In genomic region chr10:84452006-84452405, GRCh38 we compare ENCODE assay signal across 19 cellular contexts.
DNase-seq lines count a peak whose midpoint lies in the region; ATAC-seq and TF ChIP-seq lines count a peak whose summit lies in the region.
"Had no signal": no experiment of that assay in that cellular context is flagged by ENCODE, and none has a peak within 500 bp of the region (broad histone marks: within the 10 kb centered on the region; RNA-seq: fewer than 3 reads in every experiment).

No MANE protein-coding gene starts in this region.

- DNase-seq in COLO829 (ENCODE audit: low spot score) (peak; percentile 24), HT1080 (ENCODE audit: low read depth) (peak; percentile 39), mesendoderm (peak; percentile 16), cardiac septum (ENCODE audit: low spot score) (no peak), transverse colon (no peak)
- DNase-seq in activated CD4-positive, alpha-beta T cell treated with anti-CD3 and anti-CD28 coated beads, Interleukin-2, amount 10 ng/mL, durations not matched to agents 24 days and 14 days: no peak
- DNase-seq: activated gamma-delta T cell treated with Interleukin-2 at 50 U/mL for 16 hours, body of pancreas, DND-41, H9, kidney glomerular epithelial cell, NCI-H1105, NCI-H446, pancreas had no signal

- no peak for TF ChIP-seq CTCF in transverse colon (IDR thresholded peaks at IDR 0.05)

- no peak for ATAC-seq in GM19455 (IDR thresholded peaks at IDR 0.05; ENCODE audit: unreplicated experiment)
- ATAC-seq: body of pancreas, pancreas, WTC11 had no signal

- no peak overlapping the region for H3K9ac ChIP-seq in mesendoderm (ENCODE audit: low read length)
- H3K9ac ChIP-seq: BLaER1 treated with 17β-estradiol and CSF1 and Interleukin-3, amounts not matched to agents 10 nM and 100 nM had no signal

- no peak overlapping the region for H3K4me3 ChIP-seq in mesendoderm (ENCODE audit: low read length)
- no peak overlapping the region for H3K4me3 ChIP-seq in transverse colon
- H3K4me3 ChIP-seq: BLaER1 treated with 17β-estradiol and CSF1 and Interleukin-3, amounts not matched to agents 10 nM and 100 nM; body of pancreas; pancreas had no signal

- H3K27me3 ChIP-seq in mesendoderm (ENCODE audit: insufficient read depth, low read length, poor library complexity) (no peaks in the 10 kb centered on the region), transverse colon (no peaks in the 10 kb centered on the region)
- H3K27me3 ChIP-seq: BLaER1 treated with 17β-estradiol and CSF1 and Interleukin-3, amounts not matched to agents 10 nM and 100 nM; body of pancreas; pancreas had no signal

- no peak overlapping the region for H2BK120ac ChIP-seq in mesendoderm (ENCODE audit: low read depth, low read length)

- no peaks in the 10 kb centered on the region for H3K79me1 ChIP-seq in mesendoderm (ENCODE audit: low read length)

- no peak overlapping the region for H3K4me2 ChIP-seq in mesendoderm (ENCODE audit: low read length)
- H3K4me2 ChIP-seq: BLaER1 treated with 17β-estradiol and CSF1 and Interleukin-3, amounts not matched to agents 10 nM and 100 nM had no signal

- H2BK15ac ChIP-seq in mesendoderm (replicated peaks; ENCODE audit: low read depth): no peak overlapping the region

- WGBS in mesendoderm (ENCODE audit: extremely low coverage, insufficient coverage, low lambda C conversion rate): no CpG with 5 or more reads among the region's 1 CpG
- 12% methylated on average over 1 of the region's 1 CpG; no CpG with 5 or more reads in 1 of the 2 donors for WGBS in transverse colon (ENCODE audit: low coverage in 1 of 2), 2 donors

- H3K23ac ChIP-seq in mesendoderm (ENCODE audit: low read length): no peak overlapping the region

- H3K9me3 Mint-ChIP-seq in activated CD4-positive, alpha-beta T cell treated with anti-CD3 and anti-CD28 coated beads, Interleukin-2, amount 10 ng/mL, durations not matched to agents 24 days and 14 days: no peaks in the 10 kb centered on the region
- H3K9me3 Mint-ChIP-seq: H9 had no signal

- no peak overlapping the region for H3K18ac ChIP-seq in mesendoderm (ENCODE audit: low read length)

- no peaks in the 10 kb centered on the region for H3K9me3 ChIP-seq in transverse colon
- H3K9me3 ChIP-seq: body of pancreas, pancreas had no signal

- H3K4me1 ChIP-seq in mesendoderm (ENCODE audit: control insufficient read depth, low read depth, low read length): no peaks in the 10 kb centered on the region
- H3K4me1 ChIP-seq in transverse colon: peaks cover 0 to 6% (median 0%) of the 10 kb centered on the region in 4 donors
- H3K4me1 ChIP-seq: BLaER1 treated with 17β-estradiol and CSF1 and Interleukin-3, amounts not matched to agents 10 nM and 100 nM; body of pancreas; pancreas had no signal

- H3K27ac ChIP-seq in cingulate gyrus (ENCODE audit: low read depth, low read length) (peak overlapping the region; percentile 61), mesendoderm (ENCODE audit: low read depth, low read length) (no peak overlapping the region), transverse colon (no peak overlapping the region)
- H3K27ac ChIP-seq: BLaER1 treated with 17β-estradiol and CSF1 and Interleukin-3, amounts not matched to agents 10 nM and 100 nM; body of pancreas; pancreas had no signal

- no peak overlapping the region for H3K56ac ChIP-seq in mesendoderm (ENCODE audit: low read length)

- TF ChIP-seq POLR2A in transverse colon (IDR thresholded peaks at IDR 0.05): no peak

- TF ChIP-seq EP300 in transverse colon (IDR thresholded peaks at IDR 0.05; ENCODE audit: low read depth): no peak

- intact Hi-C loops in cardiac septum (cut with DNase I): no loop called here
- intact Hi-C loops in activated CD4-positive, alpha-beta T cell treated with anti-CD3 and anti-CD28 coated beads, Interleukin-2, amount 10 ng/mL, durations not matched to agents 24 days and 14 days (cut with micrococcal nuclease): no loop called here
- intact Hi-C loops in transverse colon (cut with DNase I; ENCODE audit: low total_unique reads): no loop called here

- no peak overlapping the region for H2AK5ac ChIP-seq in mesendoderm (ENCODE audit: low read length)

- H3K4me3 Mint-ChIP-seq in activated CD4-positive, alpha-beta T cell treated with anti-CD3 and anti-CD28 coated beads, Interleukin-2, amount 10 ng/mL, durations not matched to agents 24 days and 14 days: no peak overlapping the region
- H3K4me3 Mint-ChIP-seq: H9; stimulated activated naive CD8-positive, alpha-beta T cell treated with anti-CD3 and anti-CD28 coated beads, Interleukin-15, Interleukin-2, amounts not matched to agents 100 ng/mL and 50 ng/mL, for 24 hours; WTC11 had no signal

- H3K79me2 ChIP-seq in mesendoderm (ENCODE audit: control insufficient read depth, insufficient read depth, low read length): no peaks in the 10 kb centered on the region

- no peak overlapping the region for H4K8ac ChIP-seq in mesendoderm (ENCODE audit: low read depth, low read length)

- H3K27me3 Mint-ChIP-seq in activated CD4-positive, alpha-beta T cell treated with anti-CD3 and anti-CD28 coated beads, Interleukin-2, amount 10 ng/mL, durations not matched to agents 24 days and 14 days: no peaks in the 10 kb centered on the region
- H3K27me3 Mint-ChIP-seq: stimulated activated naive CD8-positive, alpha-beta T cell treated with anti-CD3 and anti-CD28 coated beads, Interleukin-15, Interleukin-2, amounts not matched to agents 100 ng/mL and 50 ng/mL, for 24 hours had no signal

- in situ Hi-C loops in transverse colon (cut with MboI; ENCODE audit: low pct_ligation_motif_present in 1 of 4, low pct_unique_long_range_greater_than_20kb in 1 of 4, low sequenced_read_pairs in 3 of 4): no loop called here

- H4K5ac ChIP-seq in mesendoderm (ENCODE audit: low read length): no peak overlapping the region

- peaks cover 36% of the 10 kb centered on the region for H3K36me3 Mint-ChIP-seq in activated CD4-positive, alpha-beta T cell treated with anti-CD3 and anti-CD28 coated beads, Interleukin-2, amount 10 ng/mL, durations not matched to agents 24 days and 14 days (ENCODE audit: low read depth)

- H3K36me3 ChIP-seq in mesendoderm (ENCODE audit: control insufficient read depth, insufficient read depth, low read length): no peaks in the 10 kb centered on the region
- H3K36me3 ChIP-seq in transverse colon: no peaks in the 10 kb centered on the region
- H3K36me3 ChIP-seq: pancreas had no signal

- H2BK5ac ChIP-seq in mesendoderm (ENCODE audit: low read length): no peak overlapping the region

- H3K4me1 Mint-ChIP-seq in activated CD4-positive, alpha-beta T cell treated with anti-CD3 and anti-CD28 coated beads, Interleukin-2, amount 10 ng/mL, durations not matched to agents 24 days and 14 days: peaks cover 1% of the 10 kb centered on the region

- no peak overlapping the region for H3K4ac ChIP-seq in mesendoderm (ENCODE audit: low read depth, low read length)

- H3K27ac Mint-ChIP-seq in activated CD4-positive, alpha-beta T cell treated with anti-CD3 and anti-CD28 coated beads, Interleukin-2, amount 10 ng/mL, durations not matched to agents 24 days and 14 days: no peak overlapping the region
- H3K27ac Mint-ChIP-seq: stimulated activated naive CD8-positive, alpha-beta T cell treated with anti-CD3 and anti-CD28 coated beads, Interleukin-15, Interleukin-2, amounts not matched to agents 100 ng/mL and 50 ng/mL, for 24 hours; WTC11 had no signal

Comparison
In these comparisons a context has a peak if more than half of its experiments do, and no peak if none do; other contexts are left out.
1. DNase-seq: peak in COLO829 (single experiment), HT1080 (single experiment) and mesendoderm (single experiment); none in cardiac septum (single experiment), activated CD4-positive, alpha-beta T cell treated with anti-CD3 and anti-CD28 coated beads, Interleukin-2, amount 10 ng/mL, durations not matched to agents 24 days and 14 days (single experiment) and transverse colon (single experiment).